Comparison of ENCODE assay signal across 23 cellular contexts in the genomic region with DNA sequence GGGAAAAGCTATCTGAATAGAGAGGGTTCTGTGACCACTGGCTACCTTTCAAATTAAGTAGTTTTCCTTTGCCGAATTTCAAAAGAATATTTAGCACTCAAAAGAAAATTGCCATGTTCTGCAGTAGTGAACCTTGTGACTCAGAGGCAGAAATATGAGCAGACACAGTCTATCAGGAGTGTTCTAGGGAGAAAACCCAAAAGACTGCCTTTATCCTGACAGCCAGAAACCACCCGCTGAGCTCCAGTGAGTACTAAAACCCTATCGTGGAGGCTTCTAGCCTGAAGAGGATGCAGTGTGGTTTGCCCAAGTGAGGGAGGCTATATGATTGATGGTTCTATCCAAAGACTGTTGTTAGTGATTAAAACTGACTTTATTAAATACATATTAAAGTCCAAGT. TPM values are rescaled to one million over a fixed set of nuclear protein-coding genes. Genes with fewer than 3 reads are reported as not detected.
"Had no signal": no experiment of that assay in that cellular context is flagged by ENCODE, and none has a peak within 500 bp of the region (broad histone marks: within the 10 kb centered on the region; RNA-seq: fewer than 3 reads in every experiment).

No MANE protein-coding gene starts in this region.

- DNase-seq: activated CD4-positive, alpha-beta T cell treated with anti-CD3 and anti-CD28 coated beads, Interleukin-2, amount 10 ng/mL, durations not matched to agents 7 days and 5 days; activated CD8-positive, alpha-beta T cell treated with anti-CD3 and anti-CD28 coated beads, Interleukin-2, amount 10 ng/mL, durations not matched to agents 7 days and 5 days; activated naive CD4-positive, alpha-beta T cell treated with anti-CD3 and anti-CD28 coated beads for 36 hours; activated T-cell treated with anti-CD3 and anti-CD28 coated beads, Interleukin-2, amount 50 U/mL, for 4 hours; aorta; caudate nucleus; dorsolateral prefrontal cortex; endodermal cell; foreskin keratinocyte; nephron progenitor cell; nucleus accumbens; posterior cingulate gyrus; retina; stimulated activated CD4-positive, alpha-beta T cell treated with anti-CD3 and anti-CD28 coated beads, Interleukin-2, amount 100 ng/mL, for 24 hours; transverse colon; uterus had no signal

- H3K9me3 ChIP-seq: suprapubic skin, transverse colon, uterus had no signal

- H2AFZ ChIP-seq: hepatocyte had no signal

- H3K4me1 ChIP-seq: foreskin keratinocyte, suprapubic skin, transverse colon, uterus had no signal

- H3K4me3 ChIP-seq: dorsolateral prefrontal cortex, hepatocyte, lung, suprapubic skin, transverse colon, uterus had no signal

- H3K27me3 ChIP-seq: foreskin keratinocyte, hepatocyte, suprapubic skin, transverse colon, uterus had no signal

- H3K36me3 ChIP-seq: suprapubic skin, transverse colon, uterus had no signal

- H3K4me2 ChIP-seq: hepatocyte had no signal

- ATAC-seq: activated CD4-positive, CD25-positive, alpha-beta regulatory T cell treated with anti-CD3 and anti-CD28 coated beads, Interleukin-2, amount 50 U/mL, for 24 hours; activated CD8-positive, alpha-beta T cell treated with anti-CD3 and anti-CD28 coated beads, Interleukin-2, amount 10 ng/mL, durations not matched to agents 7 days and 5 days; activated T-cell treated with anti-CD3 and anti-CD28 coated beads, Interleukin-2, amount 50 U/mL, for 4 hours; foreskin keratinocyte had no signal

- H3K27ac ChIP-seq: dorsolateral prefrontal cortex, epithelial cell of prostate, foreskin keratinocyte, hepatocyte, suprapubic skin, transverse colon, uterus had no signal

RNA-seq across cellular contexts. Expression of a gene that starts 21.9 kb away (rescaled TPM):
- total RNA-seq: activated CD4-positive, alpha-beta T cell treated with anti-CD3 and anti-CD28 coated beads, Interleukin-2, amount 10 ng/mL, durations not matched to agents 7 days and 5 days; activated CD8-positive, alpha-beta T cell treated with anti-CD3 and anti-CD28 coated beads, Interleukin-2, amount 10 ng/mL, durations not matched to agents 7 days and 5 days; activated naive CD4-positive, alpha-beta T cell treated with anti-CD3 and anti-CD28 coated beads for 36 hours; aorta; endodermal cell; foreskin keratinocyte; T-helper 2 cell treated with Interferon-gamma antibody and Interleukin-4, amounts not matched to agents 100 ng/mL and 5 ng/mL, for 36 hours had no signal
- polyA plus RNA-seq: foreskin keratinocyte, keratinocyte had no signal
